Comparison of ENCODE assay signal across 8 cellular contexts in the genomic region with DNA sequence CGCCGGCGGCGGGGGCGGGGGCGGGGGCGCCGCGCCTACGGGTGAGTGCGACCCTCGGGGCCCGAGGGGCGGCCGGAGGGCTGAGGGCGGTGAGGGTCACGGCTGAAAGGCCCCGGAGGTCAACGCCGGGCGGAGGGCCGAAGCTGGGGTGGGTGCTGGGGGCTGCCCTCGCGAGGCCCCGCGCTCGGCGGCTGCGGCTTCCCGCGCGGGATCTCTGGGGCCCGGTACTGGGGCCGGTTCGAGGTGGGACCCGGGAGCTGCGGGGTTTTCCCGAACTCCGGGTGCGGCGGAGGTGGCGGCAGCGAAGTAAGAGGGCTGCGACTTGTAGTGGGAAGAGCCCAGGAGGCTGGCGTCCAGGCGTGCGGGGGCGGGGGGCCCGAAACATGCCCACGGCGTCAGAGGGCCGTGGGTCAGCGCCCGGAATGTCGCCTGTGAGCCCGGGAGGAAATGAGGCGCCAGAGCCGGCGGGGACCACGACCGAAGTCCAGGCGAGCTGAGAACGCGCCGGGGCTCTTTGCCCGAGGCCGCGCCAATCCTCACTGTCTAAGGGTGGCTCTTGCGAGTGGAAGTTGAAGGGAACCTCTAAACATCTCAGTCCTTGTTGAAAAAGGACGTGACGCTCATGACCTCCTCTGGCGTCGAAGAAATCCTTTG. TPM values are rescaled to one million over a fixed set of nuclear protein-coding genes. Genes with fewer than 3 reads are reported as not detected.
DNase-seq lines count a peak whose midpoint lies in the region; ATAC-seq and TF ChIP-seq lines count a peak whose summit lies in the region.

No MANE protein-coding gene starts in this region.

- intact Hi-C loops in colonic mucosa (cut with DNase I): no loop called here
- intact Hi-C loops in lower lobe of right lung (cut with DNase I): no loop called here
- intact Hi-C loops in tibial artery (cut with DNase I; ENCODE audit: low total_unique reads): no loop called here

- no peaks in the 10 kb centered on the region for H3K27me3 ChIP-seq in MG63
- H3K27me3 ChIP-seq in colonic mucosa: no peaks in the 10 kb centered on the region
- H3K27me3 ChIP-seq in lower lobe of right lung (ENCODE audit: low read depth): no peaks in the 10 kb centered on the region
- H3K27me3 ChIP-seq in tibial artery: no peaks in the 10 kb centered on the region

- TF ChIP-seq CTCF in colonic mucosa (IDR thresholded peaks at IDR 0.05) (no peak), lower lobe of right lung (IDR thresholded peaks at IDR 0.05) (no peak), tibial artery (IDR thresholded peaks at IDR 0.05) (no peak)

- peak; percentile 65 to 67 for ATAC-seq in lower lobe of right lung

- H3K36me3 ChIP-seq in MG63 (no peaks in the 10 kb centered on the region), colonic mucosa (no peaks in the 10 kb centered on the region), lower lobe of right lung (no peaks in the 10 kb centered on the region), tibial artery (no peaks in the 10 kb centered on the region)

- DNase-seq in stimulated activated CD4-positive, alpha-beta T cell treated with anti-CD3 and anti-CD28 coated beads, Interleukin-15, amount 100 ng/mL, for 24 hours: peak; percentile 4
- DNase-seq in stimulated activated CD4-positive, alpha-beta T cell treated with anti-CD3 and anti-CD28 coated beads, Interleukin-12 subunit alpha, Interleukin-12 subunit beta, amount 100 ng/mL, for 4 hours: no peak
- DNase-seq in MG63 (peak; percentile 31), colonic mucosa (peak; percentile 40), lower lobe of right lung (peak; percentile 67), tibial artery (peak; percentile 33 to 79), germinal center (ENCODE audit: low spot score) (no peak), Kasumi-1 (lab: John Stamatoyannopoulos, UW) (no peak)

- H3K9ac ChIP-seq in colonic mucosa (ENCODE audit: low read depth in 2 of 2, low read length in 2 of 2): peak overlapping the region; percentile 77 to 81

- peak overlapping the region; percentile 90 for H3K27ac ChIP-seq in colonic mucosa
- peak overlapping the region; percentile 95 for H3K27ac ChIP-seq in lower lobe of right lung
- H3K27ac ChIP-seq in tibial artery: peak overlapping the region; percentile 94 to 95

- H3K4me1 ChIP-seq in colonic mucosa (no peaks in the 10 kb centered on the region), lower lobe of right lung (peaks cover 23% of the 10 kb centered on the region), tibial artery (peaks cover 0 to 63% (median 11%) of the 10 kb centered on the region in 4 donors)

- H3K4me3 ChIP-seq in MG63: peak overlapping the region; percentile 61
- peak overlapping the region; percentile 56 for H3K4me3 ChIP-seq in colonic mucosa
- H3K4me3 ChIP-seq in lower lobe of right lung: peak overlapping the region; percentile 64
- H3K4me3 ChIP-seq in tibial artery: peak overlapping the region; percentile 80 to 84

- no peaks in the 10 kb centered on the region for H3K9me3 ChIP-seq in MG63
- no peaks in the 10 kb centered on the region for H3K9me3 ChIP-seq in colonic mucosa
- no peaks in the 10 kb centered on the region for H3K9me3 ChIP-seq in lower lobe of right lung
- no peaks in the 10 kb centered on the region for H3K9me3 ChIP-seq in tibial artery

RNA-seq across cellular contexts. Expression of gene IL13RA1, which starts 0.4 kb away (rescaled TPM):
- total RNA-seq in MG63 (2014; rRNA removed; shearing (Covaris generic); ENCODE audit: low replicate concordance): 24.7 and 24.8 TPM in 2 replicates
- total RNA-seq in colonic mucosa: 100 to 1,000 TPM in 1 of 2 donors, 10 to 100 TPM in 1; 52.8 to 119 TPM
- 84.0 TPM for total RNA-seq in lower lobe of right lung

Comparison
In these comparisons a context has a peak if more than half of its experiments do, and no peak if none do; other contexts are left out.
1. DNase-seq: peak in stimulated activated CD4-positive, alpha-beta T cell treated with anti-CD3 and anti-CD28 coated beads, Interleukin-15, amount 100 ng/mL, for 24 hours (single experiment), MG63 (single experiment), colonic mucosa (single experiment), lower lobe of right lung (single experiment) and tibial artery (2 of 2); none in stimulated activated CD4-positive, alpha-beta T cell treated with anti-CD3 and anti-CD28 coated beads, Interleukin-12 subunit alpha, Interleukin-12 subunit beta, amount 100 ng/mL, for 4 hours (single experiment), germinal center (single experiment) and Kasumi-1 (0 of 2).
2. Peak in every context shown above with its lines, with median percentiles within 50 percentile points of each other: H3K4me3 ChIP-seq and H3K27ac ChIP-seq.